In genomic region chr10:131886181-131886716, GRCh38 we compare ENCODE assay signal across 15 cellular contexts.
"Had no signal": no experiment of that assay in that cellular context is flagged by ENCODE, and none has a peak within 500 bp of the region (broad histone marks: within the 10 kb centered on the region; RNA-seq: fewer than 3 reads in every experiment).

No MANE protein-coding gene starts in this region.

- H3K4me3 ChIP-seq: right lobe of liver, upper lobe of left lung had no signal

- H3K4me1 Mint-ChIP-seq: central memory CD8-positive, alpha-beta T cell had no signal

- H3K4me1 ChIP-seq: right lobe of liver had no signal

- H3K27ac ChIP-seq: brain microvascular endothelial cell, right lobe of liver, upper lobe of left lung had no signal

- H3K4me3 Mint-ChIP-seq: activated CD4-positive, alpha-beta memory T cell treated with anti-CD3 and anti-CD28 coated beads, Interleukin-2, amount 10 ng/mL, durations not matched to agents 7 days and 5 days; activated T-cell treated with anti-CD3 and anti-CD28 coated beads, Interleukin-2, amount 50 U/mL, for 4 hours; central memory CD8-positive, alpha-beta T cell; effector memory CD8-positive, alpha-beta T cell; natural killer cell treated with Interleukin-12 subunit alpha and Interleukin-12 subunit beta and Interleukin-15 and Interleukin-18, amount 100 ng/mL, for 72 hours; stimulated activated naive CD8-positive, alpha-beta T cell treated with anti-CD3 and anti-CD28 coated beads, Interleukin-15, amount 100 ng/mL, for 72 hours had no signal

- H3K27me3 Mint-ChIP-seq: central memory CD8-positive, alpha-beta T cell; natural killer cell treated with Interleukin-12 subunit alpha and Interleukin-12 subunit beta and Interleukin-15 and Interleukin-18, amount 100 ng/mL, for 72 hours; stimulated activated naive CD8-positive, alpha-beta T cell treated with anti-CD3 and anti-CD28 coated beads, Interleukin-15, amount 100 ng/mL, for 72 hours had no signal

- H3K36me3 ChIP-seq: brain microvascular endothelial cell, right lobe of liver, upper lobe of left lung had no signal

- H3K36me3 Mint-ChIP-seq: immature natural killer cell; natural killer cell treated with Interleukin-12 subunit alpha and Interleukin-12 subunit beta and Interleukin-15 and Interleukin-18, amount 100 ng/mL, for 72 hours had no signal

- H3K9me3 Mint-ChIP-seq: activated CD4-positive, alpha-beta memory T cell treated with anti-CD3 and anti-CD28 coated beads, Interleukin-2, amount 10 ng/mL, durations not matched to agents 7 days and 5 days; activated T-cell treated with anti-CD3 and anti-CD28 coated beads, Interleukin-2, amount 50 U/mL, for 4 hours; central memory CD8-positive, alpha-beta T cell; effector memory CD8-positive, alpha-beta T cell; immature natural killer cell; natural killer cell treated with Interleukin-12 subunit alpha and Interleukin-12 subunit beta and Interleukin-15 and Interleukin-18, amount 100 ng/mL, for 72 hours; stimulated activated naive CD8-positive, alpha-beta T cell treated with anti-CD3 and anti-CD28 coated beads, Interleukin-15, amount 100 ng/mL, for 72 hours had no signal

- H3K27me3 ChIP-seq: foreskin keratinocyte, right lobe of liver had no signal

- DNase-seq: activated CD4-positive, alpha-beta memory T cell treated with anti-CD3 and anti-CD28 coated beads, Interleukin-2, amount 10 ng/mL, durations not matched to agents 7 days and 5 days; activated gamma-delta T cell treated with Interleukin-2 at 50 U/mL for 16 hours; activated T-cell treated with anti-CD3 and anti-CD28 coated beads, Interleukin-2, amount 50 U/mL, for 4 hours; brain microvascular endothelial cell; dermis blood vessel endothelial cell; effector memory CD8-positive, alpha-beta T cell; foreskin keratinocyte; immature natural killer cell; mesendoderm; right lobe of liver; stimulated activated naive CD8-positive, alpha-beta T cell treated with anti-CD3 and anti-CD28 coated beads, Interleukin-15, amount 100 ng/mL, for 72 hours; T-helper 1 cell; upper lobe of left lung had no signal

- H3K27ac Mint-ChIP-seq: activated CD4-positive, alpha-beta memory T cell treated with anti-CD3 and anti-CD28 coated beads, Interleukin-2, amount 10 ng/mL, durations not matched to agents 7 days and 5 days; effector memory CD8-positive, alpha-beta T cell; immature natural killer cell; natural killer cell treated with Interleukin-12 subunit alpha and Interleukin-12 subunit beta and Interleukin-15 and Interleukin-18, amount 100 ng/mL, for 72 hours; stimulated activated naive CD8-positive, alpha-beta T cell treated with anti-CD3 and anti-CD28 coated beads, Interleukin-15, amount 100 ng/mL, for 72 hours had no signal
